In the genomic region with DNA sequence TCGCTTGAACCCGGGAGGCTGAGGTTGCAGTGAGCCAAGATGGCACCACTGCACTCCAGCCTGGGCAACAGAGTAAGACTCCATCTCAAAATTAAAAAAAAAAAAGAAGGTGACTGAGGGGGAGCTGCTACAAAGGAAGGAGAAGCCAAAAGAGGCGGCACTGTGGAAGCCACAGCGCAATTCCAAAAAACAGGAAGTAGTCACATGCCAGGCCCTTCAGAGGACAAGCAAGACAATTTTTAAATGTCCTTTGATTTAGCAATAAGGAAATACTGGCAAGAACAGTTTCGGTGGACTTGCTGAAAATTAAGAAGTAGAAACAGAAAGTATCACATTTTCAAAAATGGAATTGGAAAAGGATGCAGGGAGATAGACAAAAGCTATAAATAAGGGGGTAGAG, we compare ENCODE assay signal across 24 cellular contexts.
DNase-seq lines count a peak whose midpoint lies in the region; ATAC-seq, FAIRE-seq and TF ChIP-seq lines count a peak whose summit lies in the region.
"Had no signal": no experiment of that assay in that cellular context is flagged by ENCODE, and none has a peak within 500 bp of the region (broad histone marks: within the 10 kb centered on the region; RNA-seq: fewer than 3 reads in every experiment).

No MANE protein-coding gene starts in this region.

- no peak overlapping the region for H3K9ac ChIP-seq in kidney (ENCODE audit: low read length in 2 of 2)

- TF ChIP-seq EP300 in esophagus muscularis mucosa (IDR thresholded peaks at IDR 0.05), result no peak

- H3K4me3 ChIP-seq in esophagus muscularis mucosa, result no peak overlapping the region
- H3K4me3 ChIP-seq in spleen, result no peak overlapping the region
- H3K4me3 ChIP-seq in kidney (ENCODE audit: low read length in 2 of 2), result no peak overlapping the region

- intact Hi-C loops in esophagus muscularis mucosa (cut with DNase I), result loop anchor here (5.0 kb wide), 2 partner anchors 63 to 98 kb away; no protein-coding TSS in a partner anchor
- intact Hi-C loops in spleen (cut with DNase I; ENCODE audit: low total_unique reads), result no loop called here
- intact Hi-C loops in kidney (cut with DNase I), result no loop called here

- TF ChIP-seq POLR2A in esophagus muscularis mucosa (IDR thresholded peaks at IDR 0.05; ENCODE audit: low read depth) (no peak), spleen (IDR thresholded peaks at IDR 0.05) (no peak)

- H3K27me3 ChIP-seq in esophagus muscularis mucosa, result no peaks in the 10 kb centered on the region
- peaks cover 0 to 29% (median 3%) of the 10 kb centered on the region in 7 donors for H3K27me3 ChIP-seq in spleen (replicated peaks in 1 of 7)

- peaks cover 2% of the 10 kb centered on the region for H3K36me3 Mint-ChIP-seq in T-helper 17 cell (ENCODE audit: low read depth)
- H3K36me3 Mint-ChIP-seq: natural killer cell treated with Interleukin-12 subunit alpha and Interleukin-12 subunit beta and Interleukin-15 and Interleukin-18, amount 100 ng/mL, for 72 hours had no signal

- 74% methylated on average over 5 of the region's 5 CpGs for WGBS in esophagus muscularis mucosa
- WGBS in spleen, 5 donors, result 50 to 66% (median 53%) methylated on average over 5 of the region's 5 CpGs

- H3K27ac ChIP-seq in esophagus muscularis mucosa (replicated peaks in 1 of 4) (peak overlapping the region; percentile 7 to 94 (median 33)), spleen (peak overlapping the region in 6 of 8 donors; percentile 4 to 76 (median 60)), kidney (ENCODE audit: low read depth in 2 of 2, low read length in 2 of 2) (no peak overlapping the region)

- in situ Hi-C loops in KBM-7 (cut with MboI; ENCODE audit: low pct_unique_long_range_greater_than_20kb, low sequenced_read_pairs), result no loop called here

- H3K4me1 Mint-ChIP-seq in T-helper 17 cell, result peaks cover 10% of the 10 kb centered on the region

- H3K4me3 Mint-ChIP-seq in T-helper 17 cell, result no peak overlapping the region
- H3K4me3 Mint-ChIP-seq: activated naive CD8-positive, alpha-beta T cell; activated T-helper 1 cell treated with anti-CD3 and anti-CD28 coated beads, Interleukin-12 subunit alpha, Interleukin-12 subunit beta, Interleukin-2, Interleukin-4 antibody, amounts not matched to agents 30 ng/mL and 10 ng/mL and 1 ng/mL, durations not matched to agents 14 hours and 24 hours and 36 hours; HFFc6; natural killer cell treated with Interleukin-12 subunit alpha and Interleukin-12 subunit beta and Interleukin-15 and Interleukin-18, amount 100 ng/mL, for 72 hours had no signal

- H3K36me3 ChIP-seq in esophagus muscularis mucosa (no peaks in the 10 kb centered on the region), spleen (no peaks in the 10 kb centered on the region), kidney (ENCODE audit: control insufficient read depth in 1 of 2, insufficient read depth in 2 of 2, low read length in 2 of 2) (no peaks in the 10 kb centered on the region)

- H3K9me3 ChIP-seq in esophagus muscularis mucosa (no peaks in the 10 kb centered on the region), spleen (no peaks in the 10 kb centered on the region), kidney (ENCODE audit: control insufficient read depth in 1 of 2, low read length in 2 of 2) (no peaks in the 10 kb centered on the region), T-helper 17 cell (ENCODE audit: control insufficient read depth, low read length, poor library complexity, severe bottlenecking) (no peaks in the 10 kb centered on the region)

- H3K27ac Mint-ChIP-seq in T-helper 17 cell, result no peak overlapping the region
- H3K27ac Mint-ChIP-seq: activated naive CD8-positive, alpha-beta T cell; activated T-helper 1 cell treated with anti-CD3 and anti-CD28 coated beads, Interleukin-12 subunit alpha, Interleukin-12 subunit beta, Interleukin-2, Interleukin-4 antibody, amounts not matched to agents 30 ng/mL and 10 ng/mL and 1 ng/mL, durations not matched to agents 14 hours and 24 hours and 36 hours; brain; HFFc6; natural killer cell treated with Interleukin-12 subunit alpha and Interleukin-12 subunit beta and Interleukin-15 and Interleukin-18, amount 100 ng/mL, for 72 hours had no signal

- peaks cover 37% of the 10 kb centered on the region for H3K27me3 Mint-ChIP-seq in T-helper 17 cell

- TF ChIP-seq CTCF in esophagus muscularis mucosa (IDR thresholded peaks at IDR 0.05) (no peak), spleen (IDR thresholded peaks at IDR 0.05 in 8 of 11, conservative IDR thresholded peaks at IDR 0.05 in 3 of 11) (no peak), kidney (IDR thresholded peaks at IDR 0.05; ENCODE audit: borderline replicate concordance, extremely low read depth, insufficient read depth) (no peak), GM20000 (IDR thresholded peaks at IDR 0.05; ENCODE audit: extremely low read depth, missing control alignments) (no peak)

- ATAC-seq in T-helper 17 cell, result no peak
- ATAC-seq: natural killer cell treated with Interleukin-12 subunit alpha and Interleukin-12 subunit beta and Interleukin-15 and Interleukin-18, amount 100 ng/mL, for 72 hours had no signal

- DNase-seq in KBM-7 (peak; percentile 63), NOMO-1 treated with dmso at 0.1 percent for 144 hours (lab: John Stamatoyannopoulos, UW; ENCODE audit: unreplicated experiment) (peak; percentile 30), esophagus muscularis mucosa (ENCODE audit: extremely low spot score) (no peak), spleen (no peak), kidney (no peak), HK-2 (ENCODE audit: unreplicated experiment) (no peak), GM20000 (ENCODE audit: low spot score) (no peak), T-helper 17 cell (no peak)
- DNase-seq: DMS79; HFFc6; KG1; NCI-H1105; NCI-H2081 treated with DMSO at 0.1 percent for 48 hours; posterior cingulate gyrus; SHP77 treated with DMSO at 0.1 percent for 48 hours; small intestine; stimulated activated CD8-positive, alpha-beta memory T cell treated with anti-CD3 and anti-CD28 coated beads, Interleukin-4, amount 100 ng/mL, for 48 hours; T-helper 2 cell had no signal

- H3K4me1 ChIP-seq in esophagus muscularis mucosa (peaks cover 21 to 43% (median 36%) of the 10 kb centered on the region in 4 donors), spleen (peaks cover 5 to 52% (median 33%) of the 10 kb centered on the region in 6 donors), kidney (ENCODE audit: control insufficient read depth in 1 of 2, insufficient read depth in 1 of 2, low read depth in 1 of 2, low read length in 2 of 2) (peaks cover 0 to 13% of the 10 kb centered on the region in 2 donors)

- FAIRE-seq in kidney (lab: Jason Lieb, UNC), result no peak
- FAIRE-seq: endothelial cell of umbilical vein, keratinocyte, small intestine had no signal

Comparison
In these comparisons a context has a peak if more than half of its experiments do, and no peak if none do; other contexts are left out.
1. DNase-seq: peak in KBM-7 (single experiment) and NOMO-1 treated with dmso at 0.1 percent for 144 hours (single experiment); none in esophagus muscularis mucosa (single experiment), spleen (single experiment), kidney (single experiment), HK-2 (single experiment), GM20000 (single experiment) and T-helper 17 cell (0 of 3).
2. H3K27ac ChIP-seq: peak in esophagus muscularis mucosa (4 of 4) and spleen (6 of 8); none in kidney (0 of 2).